In the genomic region with DNA sequence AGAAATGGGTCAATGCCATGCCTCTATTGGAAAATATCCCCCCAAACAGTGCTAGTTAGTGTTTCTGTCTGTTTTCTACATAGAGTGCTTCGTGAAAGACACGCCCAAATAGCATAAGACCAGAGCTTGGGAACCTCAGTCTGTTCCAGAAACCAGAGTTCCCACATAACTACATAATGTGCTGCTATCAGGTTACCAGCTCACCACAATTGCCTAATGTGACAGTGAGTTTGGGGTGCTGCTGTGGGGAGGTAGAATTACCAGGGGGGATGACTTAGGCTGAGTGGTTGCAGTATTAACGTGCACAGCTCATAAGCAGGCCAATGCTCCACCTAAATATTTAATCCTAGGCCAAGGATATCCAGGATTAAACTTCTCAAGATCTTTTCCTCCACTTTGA, we compare ENCODE assay signal across 16 cellular contexts. TPM values are rescaled to one million over a fixed set of nuclear protein-coding genes. Genes with fewer than 3 reads are reported as not detected.
DNase-seq lines count a peak whose midpoint lies in the region; ATAC-seq and TF ChIP-seq lines count a peak whose summit lies in the region.
"Had no signal": no experiment of that assay in that cellular context is flagged by ENCODE, and none has a peak within 500 bp of the region (broad histone marks: within the 10 kb centered on the region; RNA-seq: fewer than 3 reads in every experiment).

No MANE protein-coding gene starts in this region.

- H3K4me1 ChIP-seq in PC-9 (replicated peaks; ENCODE audit: insufficient read depth) = peaks cover 14% of the 10 kb centered on the region; the same call in 1 of the 2 replicates
- H3K4me1 ChIP-seq in body of pancreas = no peaks in the 10 kb centered on the region
- H3K4me1 ChIP-seq: colonic mucosa had no signal

- H4K20me1 ChIP-seq in PC-9 (ENCODE audit: insufficient read depth) = no peaks in the 10 kb centered on the region

- H3K9me3 Mint-ChIP-seq in nephron progenitor cell = peaks cover 4% of the 10 kb centered on the region
- no peaks in the 10 kb centered on the region for H3K9me3 Mint-ChIP-seq in activated T-helper 2 cell treated with anti-CD3 and anti-CD28 coated beads, Interferon-gamma antibody, Interleukin-2, Interleukin-4, amounts not matched to agents 10 μg/mL and 5 μg/mL and 100 μg/mL, durations not matched to agents 14 hours and 24 hours and 36 hours

- POLR2A ChIA-PET in PC-9 (lab: Charles Lee; ENCODE audit: unreplicated experiment) = interaction anchor here (0.6 kb wide), 1 partner anchor 36 kb away, joined by 4 read pairs; no protein-coding TSS in a partner anchor

- no peak overlapping the region for H3K4me3 Mint-ChIP-seq in nephron progenitor cell
- no peak overlapping the region for H3K4me3 Mint-ChIP-seq in activated T-helper 2 cell treated with anti-CD3 and anti-CD28 coated beads, Interferon-gamma antibody, Interleukin-2, Interleukin-4, amounts not matched to agents 10 μg/mL and 5 μg/mL and 100 μg/mL, durations not matched to agents 14 hours and 24 hours and 36 hours (ENCODE audit: low read depth)
- H3K4me3 Mint-ChIP-seq: activated naive CD8-positive, alpha-beta T cell had no signal

- no peaks in the 10 kb centered on the region for H3K9me3 ChIP-seq in PC-9 (ENCODE audit: insufficient read depth, low read depth)
- no peaks in the 10 kb centered on the region for H3K9me3 ChIP-seq in body of pancreas
- H3K9me3 ChIP-seq: colonic mucosa had no signal

- peak; percentile 46 for ATAC-seq in esophagus mucosa
- no peak for ATAC-seq in body of pancreas
- ATAC-seq: HCT116 had no signal

- WGBS in body of pancreas, 2 donors = 75 to 81% methylated on average over 3 of the region's 3 CpGs

- peaks cover 15% of the 10 kb centered on the region for H3K27me3 Mint-ChIP-seq in nephron progenitor cell (ENCODE audit: low read depth, poor library complexity)
- H3K27me3 Mint-ChIP-seq in activated T-helper 2 cell treated with anti-CD3 and anti-CD28 coated beads, Interferon-gamma antibody, Interleukin-2, Interleukin-4, amounts not matched to agents 10 μg/mL and 5 μg/mL and 100 μg/mL, durations not matched to agents 14 hours and 24 hours and 36 hours (ENCODE audit: low read depth) = peaks cover 20% of the 10 kb centered on the region

- H3K36me3 ChIP-seq in PC-9 (ENCODE audit: low read depth) = no peaks in the 10 kb centered on the region
- no peaks in the 10 kb centered on the region for H3K36me3 ChIP-seq in body of pancreas (replicated peaks in 1 of 2; ENCODE audit: insufficient read depth in 1 of 2, low read depth in 2 of 2)
- H3K36me3 ChIP-seq: colonic mucosa had no signal

- CTCF ChIA-PET in PC-9 (lab: Charles Lee) = interaction anchor here (0.6 kb wide), 1 partner anchor 11 kb away, joined by 3 read pairs; no protein-coding TSS in a partner anchor

- H2AFZ ChIP-seq in PC-9 = no peak overlapping the region

- H3K27ac ChIP-seq in PC-9 (no peak overlapping the region), body of pancreas (no peak overlapping the region)
- H3K27ac ChIP-seq: 22Rv1, colonic mucosa had no signal

- H3K36me3 Mint-ChIP-seq in nephron progenitor cell (ENCODE audit: low read depth) = no peaks in the 10 kb centered on the region
- no peaks in the 10 kb centered on the region for H3K36me3 Mint-ChIP-seq in activated T-helper 2 cell treated with anti-CD3 and anti-CD28 coated beads, Interferon-gamma antibody, Interleukin-2, Interleukin-4, amounts not matched to agents 10 μg/mL and 5 μg/mL and 100 μg/mL, durations not matched to agents 14 hours and 24 hours and 36 hours (ENCODE audit: low read depth)
- H3K36me3 Mint-ChIP-seq: activated naive CD8-positive, alpha-beta T cell had no signal

- intact Hi-C loops in PC-9 (cut with micrococcal nuclease; ENCODE audit: unreplicated experiment) (loop anchor here (5.0 kb wide), 1 partner anchor 47 kb away; no protein-coding TSS in a partner anchor), body of pancreas (cut with DNase I) (no loop called here)
- intact Hi-C loops in activated T-helper 2 cell treated with anti-CD3 and anti-CD28 coated beads, Interferon-gamma antibody, Interleukin-2, Interleukin-4, amounts not matched to agents 10 μg/mL and 5 μg/mL and 100 μg/mL, durations not matched to agents 14 hours and 24 hours and 36 hours (cut with micrococcal nuclease) = no loop called here

- H3K4me1 Mint-ChIP-seq in nephron progenitor cell = no peaks in the 10 kb centered on the region
- no peaks in the 10 kb centered on the region for H3K4me1 Mint-ChIP-seq in activated T-helper 2 cell treated with anti-CD3 and anti-CD28 coated beads, Interferon-gamma antibody, Interleukin-2, Interleukin-4, amounts not matched to agents 10 μg/mL and 5 μg/mL and 100 μg/mL, durations not matched to agents 14 hours and 24 hours and 36 hours (ENCODE audit: low read depth)

- H3F3A ChIP-seq in PC-9 (ENCODE audit: insufficient read depth, low read depth) = no peaks in the 10 kb centered on the region; the same call in 1 of the 2 replicates

- no peak overlapping the region for H3K4me3 ChIP-seq in PC-9
- no peak overlapping the region for H3K4me3 ChIP-seq in body of pancreas
- H3K4me3 ChIP-seq: colonic mucosa had no signal

- H3K27me3 ChIP-seq in PC-9 (ENCODE audit: insufficient read depth, low read depth) = no peaks in the 10 kb centered on the region
- no peaks in the 10 kb centered on the region for H3K27me3 ChIP-seq in body of pancreas
- H3K27me3 ChIP-seq: colonic mucosa had no signal

- H3K9me2 ChIP-seq in PC-9 (ENCODE audit: insufficient read depth) = no peaks in the 10 kb centered on the region

- H3K4me2 ChIP-seq in PC-9 = no peak overlapping the region; the same call in 1 of the 2 replicates

- H3K79me2 ChIP-seq in PC-9 (ENCODE audit: low read depth) = no peaks in the 10 kb centered on the region

- H3K27ac Mint-ChIP-seq in nephron progenitor cell = no peak overlapping the region
- no peak overlapping the region for H3K27ac Mint-ChIP-seq in activated T-helper 2 cell treated with anti-CD3 and anti-CD28 coated beads, Interferon-gamma antibody, Interleukin-2, Interleukin-4, amounts not matched to agents 10 μg/mL and 5 μg/mL and 100 μg/mL, durations not matched to agents 14 hours and 24 hours and 36 hours
- H3K27ac Mint-ChIP-seq: activated naive CD8-positive, alpha-beta T cell had no signal

- BruUV-seq in PC-9 (replicated peaks; lab: Mats Ljungman, UMichigan) = no TSS peak

- DNase-seq in DMS 273 (lab: John Stamatoyannopoulos, UW; ENCODE audit: unreplicated experiment) = peak; percentile 2
- no peak for DNase-seq in DMS 273 treated with DMSO at 0.1 percent for 48 hours (lab: John Stamatoyannopoulos, UW)
- peak; percentile 37 to 58 for DNase-seq in PC-9
- DNase-seq in stromal cell of bone marrow (ENCODE audit: low read depth) = peak; percentile 97
- no peak for DNase-seq in nephron progenitor cell
- no peak for DNase-seq in body of pancreas
- DNase-seq in activated T-helper 2 cell treated with anti-CD3 and anti-CD28 coated beads, Interferon-gamma antibody, Interleukin-2, Interleukin-4, amounts not matched to agents 10 μg/mL and 5 μg/mL and 100 μg/mL, durations not matched to agents 14 hours and 24 hours and 36 hours (ENCODE audit: low spot score) = no peak
- DNase-seq: activated CD4-positive, CD25-positive, alpha-beta regulatory T cell treated with anti-CD3 and anti-CD28 coated beads, Interleukin-2, amount 50 U/mL, for 72 hours; Calu3; colonic mucosa; NCI-H187 treated with DMSO at 0.1 percent for 48 hours; stimulated activated naive CD4-positive, alpha-beta T cell had no signal

- TF ChIP-seq CTCF in PC-9 (conservative IDR thresholded peaks at IDR 0.05) (no peak), nephron progenitor cell (IDR thresholded peaks at IDR 0.05) (no peak), body of pancreas (IDR thresholded peaks at IDR 0.05) (no peak)

- TF ChIP-seq POLR2A in body of pancreas (IDR thresholded peaks at IDR 0.05) = no peak

RNA-seq across cellular contexts. Expression of gene DUT, which starts 39.2 kb away (rescaled TPM):
- total RNA-seq in PC-9 (2021) (148 and 169 TPM in 2 replicates), esophagus mucosa (68.7 TPM), body of pancreas (10 to 100 TPM; 71.1 to 77.8 TPM)
- 204 and 212 TPM in 2 replicates for total RNA-seq in activated T-helper 2 cell treated with anti-CD3 and anti-CD28 coated beads, Interferon-gamma antibody, Interleukin-2, Interleukin-4, amounts not matched to agents 10 μg/mL and 5 μg/mL and 100 μg/mL, durations not matched to agents 14 hours and 24 hours and 36 hours

Comparison
In these comparisons a context has a peak if more than half of its experiments do, and no peak if none do; other contexts are left out.
1. DNase-seq: peak in DMS 273 (single experiment), PC-9 (2 of 2) and stromal cell of bone marrow (single experiment); none in DMS 273 treated with DMSO at 0.1 percent for 48 hours (single experiment), nephron progenitor cell (single experiment), body of pancreas (0 of 4) and activated T-helper 2 cell treated with anti-CD3 and anti-CD28 coated beads, Interferon-gamma antibody, Interleukin-2, Interleukin-4, amounts not matched to agents 10 μg/mL and 5 μg/mL and 100 μg/mL, durations not matched to agents 14 hours and 24 hours and 36 hours (single experiment).